In the genomic region with DNA sequence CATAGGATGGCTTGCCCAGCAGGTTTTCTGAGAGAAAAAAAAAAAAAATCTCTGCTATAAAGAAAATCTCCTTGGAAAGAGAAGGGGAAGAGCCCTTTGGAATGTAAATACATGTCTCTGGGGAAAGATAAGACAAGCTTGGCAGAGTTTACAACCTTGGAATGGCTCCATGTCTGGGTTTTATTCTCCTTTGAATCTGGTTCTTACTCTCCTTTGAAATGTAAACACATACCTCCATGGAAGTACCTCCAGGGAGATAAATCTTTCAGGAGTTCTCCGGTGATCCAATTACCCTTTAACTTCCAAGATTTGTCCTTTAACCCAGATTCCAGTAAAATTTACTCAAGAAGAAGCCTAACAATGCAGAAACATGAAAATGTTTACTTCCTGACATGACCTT, we compare ENCODE assay signal across 15 cellular contexts. TPM values are rescaled to one million over a fixed set of nuclear protein-coding genes. Genes with fewer than 3 reads are reported as not detected.
A peak's percentile ranks its signal among the peaks of the same experiment; 100 is the strongest.
DNase-seq lines count a peak whose midpoint lies in the region; ATAC-seq and TF ChIP-seq lines count a peak whose summit lies in the region.
"Had no signal": no experiment of that assay in that cellular context is flagged by ENCODE, and none has a peak within 500 bp of the region (broad histone marks: within the 10 kb centered on the region; RNA-seq: fewer than 3 reads in every experiment).

No MANE protein-coding gene starts in this region.

- no peak overlapping the region for H3K4me3 ChIP-seq in fibroblast of pulmonary artery (replicated peaks; ENCODE audit: low read depth, low read length)
- H3K4me3 ChIP-seq in osteoblast (ENCODE audit: insufficient read depth, low read length): no peak overlapping the region
- H3K4me3 ChIP-seq in CD8-positive, alpha-beta T cell (ENCODE audit: low read depth, low read length): no peak overlapping the region
- H3K4me3 ChIP-seq: adrenal gland; BLaER1 treated with 17β-estradiol and CSF1 and Interleukin-3, amounts not matched to agents 10 nM and 100 nM; vagina had no signal

- H3K27me3 ChIP-seq in osteoblast (ENCODE audit: insufficient read depth, low read length): peaks cover 9% of the 10 kb centered on the region
- no peaks in the 10 kb centered on the region for H3K27me3 ChIP-seq in CD8-positive, alpha-beta T cell (ENCODE audit: insufficient read depth, low read length)
- H3K27me3 ChIP-seq: adrenal gland; BLaER1 treated with 17β-estradiol and CSF1 and Interleukin-3, amounts not matched to agents 10 nM and 100 nM; vagina had no signal

- no peaks in the 10 kb centered on the region for H3K36me3 ChIP-seq in osteoblast (ENCODE audit: insufficient read depth, low read length)
- no peaks in the 10 kb centered on the region for H3K36me3 ChIP-seq in CD8-positive, alpha-beta T cell (ENCODE audit: insufficient read depth, low read length)
- H3K36me3 ChIP-seq: adrenal gland; BLaER1 treated with 17β-estradiol and CSF1 and Interleukin-3, amounts not matched to agents 10 nM and 100 nM; vagina had no signal

- peaks cover 2% of the 10 kb centered on the region for H3K4me1 ChIP-seq in osteoblast (ENCODE audit: insufficient read depth, low read length)
- H3K4me1 ChIP-seq in CD8-positive, alpha-beta T cell (ENCODE audit: insufficient read depth, low read length): no peaks in the 10 kb centered on the region
- H3K4me1 ChIP-seq: vagina had no signal

- ATAC-seq in CD8-positive, alpha-beta T cell: no peak
- ATAC-seq: HepG2; stimulated activated naive CD8-positive, alpha-beta T cell treated with anti-CD3 and anti-CD28 coated beads, Interleukin-15, amount 100 ng/mL, for 72 hours had no signal

- H3K36me3 Mint-ChIP-seq in activated naive CD8-positive, alpha-beta T cell treated with anti-CD3 and anti-CD28 coated beads for 36 hours: no peaks in the 10 kb centered on the region
- no peaks in the 10 kb centered on the region for H3K36me3 Mint-ChIP-seq in CD8-positive, alpha-beta T cell

- peak; percentile 19 for DNase-seq in EH (ENCODE audit: low read depth)
- DNase-seq in NCI-H226: peak; percentile 60
- peak; percentile 28 for DNase-seq in fibroblast of pulmonary artery (ENCODE audit: low read depth)
- DNase-seq in osteoblast (ENCODE audit: insufficient read length, low spot score, missing footprints): peak; percentile 8
- no peak for DNase-seq in activated naive CD8-positive, alpha-beta T cell treated with anti-CD3 and anti-CD28 coated beads for 36 hours
- no peak for DNase-seq in CD8-positive, alpha-beta T cell
- no peak for DNase-seq in OCI-M2 (lab: John Stamatoyannopoulos, UW; ENCODE audit: unreplicated experiment)
- DNase-seq in NCI-H1436 (lab: John Stamatoyannopoulos, UW): no peak
- DNase-seq: activated CD4-positive, alpha-beta T cell treated with anti-CD3 and anti-CD28 coated beads, Interleukin-2, amount 50 U/mL, for 48 hours; adrenal gland; islet precursor cell; stimulated activated naive CD8-positive, alpha-beta T cell treated with anti-CD3 and anti-CD28 coated beads, Interleukin-15, amount 100 ng/mL, for 72 hours had no signal

- no peak overlapping the region for H2AFZ ChIP-seq in osteoblast (ENCODE audit: low read length)

- H3K9me3 Mint-ChIP-seq in activated naive CD8-positive, alpha-beta T cell treated with anti-CD3 and anti-CD28 coated beads for 36 hours: peaks cover 5% of the 10 kb centered on the region
- peaks cover 2% of the 10 kb centered on the region for H3K9me3 Mint-ChIP-seq in CD8-positive, alpha-beta T cell

- no peaks in the 10 kb centered on the region for H3K79me2 ChIP-seq in osteoblast (ENCODE audit: insufficient read depth, low read length)

- no peak overlapping the region for H3K27ac Mint-ChIP-seq in activated naive CD8-positive, alpha-beta T cell treated with anti-CD3 and anti-CD28 coated beads for 36 hours
- H3K27ac Mint-ChIP-seq in CD8-positive, alpha-beta T cell: no peak overlapping the region
- H3K27ac Mint-ChIP-seq: stimulated activated naive CD8-positive, alpha-beta T cell treated with anti-CD3 and anti-CD28 coated beads, Interleukin-15, amount 100 ng/mL, for 72 hours had no signal

- no peak overlapping the region for H3K4me3 Mint-ChIP-seq in activated naive CD8-positive, alpha-beta T cell treated with anti-CD3 and anti-CD28 coated beads for 36 hours
- no peak overlapping the region for H3K4me3 Mint-ChIP-seq in CD8-positive, alpha-beta T cell
- H3K4me3 Mint-ChIP-seq: stimulated activated naive CD8-positive, alpha-beta T cell treated with anti-CD3 and anti-CD28 coated beads, Interleukin-15, amount 100 ng/mL, for 72 hours had no signal

- H3K9me3 ChIP-seq in osteoblast (ENCODE audit: low read depth, low read length): peaks cover 3% of the 10 kb centered on the region
- no peaks in the 10 kb centered on the region for H3K9me3 ChIP-seq in CD8-positive, alpha-beta T cell (ENCODE audit: low read length)
- H3K9me3 ChIP-seq: adrenal gland, vagina had no signal

- H3K27ac ChIP-seq in osteoblast (ENCODE audit: low read depth, low read length): no peak overlapping the region
- no peak overlapping the region for H3K27ac ChIP-seq in CD8-positive, alpha-beta T cell (ENCODE audit: low read depth, low read length)
- H3K27ac ChIP-seq: BLaER1 treated with 17β-estradiol and CSF1 and Interleukin-3, amounts not matched to agents 10 nM and 100 nM; vagina had no signal

- no peak for TF ChIP-seq CTCF in fibroblast of pulmonary artery (IDR thresholded peaks at IDR 0.05; ENCODE audit: low read length, missing control alignments)
- no peak for TF ChIP-seq CTCF in osteoblast (IDR thresholded peaks at IDR 0.05; ENCODE audit: extremely low read depth, low read depth, low read length)
- TF ChIP-seq CTCF in CD8-positive, alpha-beta T cell (IDR thresholded peaks at IDR 0.05): no peak

- H3K4me1 Mint-ChIP-seq in activated naive CD8-positive, alpha-beta T cell treated with anti-CD3 and anti-CD28 coated beads for 36 hours: no peaks in the 10 kb centered on the region
- H3K4me1 Mint-ChIP-seq in CD8-positive, alpha-beta T cell (ENCODE audit: low read depth): no peaks in the 10 kb centered on the region
- H3K4me1 Mint-ChIP-seq: stimulated activated naive CD8-positive, alpha-beta T cell treated with anti-CD3 and anti-CD28 coated beads, Interleukin-15, amount 100 ng/mL, for 72 hours had no signal

- POLR2A ChIA-PET in CD8-positive, alpha-beta T cell (lab: Charles Lee): no interaction called here

- peaks cover 11% of the 10 kb centered on the region for H3K27me3 Mint-ChIP-seq in activated naive CD8-positive, alpha-beta T cell treated with anti-CD3 and anti-CD28 coated beads for 36 hours
- peaks cover 2% of the 10 kb centered on the region for H3K27me3 Mint-ChIP-seq in CD8-positive, alpha-beta T cell (ENCODE audit: low read depth)

- H4K20me1 ChIP-seq in osteoblast (ENCODE audit: insufficient read depth, low read length): no peaks in the 10 kb centered on the region
- H4K20me1 ChIP-seq: BLaER1 treated with 17β-estradiol and CSF1 and Interleukin-3, amounts not matched to agents 10 nM and 100 nM had no signal

- no peak overlapping the region for H3K4me2 ChIP-seq in osteoblast (ENCODE audit: insufficient read depth, low read length)
- H3K4me2 ChIP-seq: BLaER1 treated with 17β-estradiol and CSF1 and Interleukin-3, amounts not matched to agents 10 nM and 100 nM had no signal

- intact Hi-C loops in CD8-positive, alpha-beta T cell (cut with DNase I, micrococcal nuclease): no loop called here

- CTCF ChIA-PET in CD8-positive, alpha-beta T cell (lab: Charles Lee): no interaction called here

RNA-seq across cellular contexts. Expression of gene DNAH14, which starts 45.0 kb away (rescaled TPM):
- total RNA-seq in osteoblast: 25.0 and 31.8 TPM in 2 replicates
- 1 to 10 TPM; 1.0 to 1.8 TPM for total RNA-seq in activated naive CD8-positive, alpha-beta T cell treated with anti-CD3 and anti-CD28 coated beads for 36 hours
- not detected for total RNA-seq in CD8-positive, alpha-beta T cell

Comparison
In these comparisons a context has a peak if more than half of its experiments do, and no peak if none do; other contexts are left out.
1. DNase-seq: peak in EH (single experiment), NCI-H226 (single experiment), fibroblast of pulmonary artery (single experiment) and osteoblast (single experiment); none in activated naive CD8-positive, alpha-beta T cell treated with anti-CD3 and anti-CD28 coated beads for 36 hours (single experiment), CD8-positive, alpha-beta T cell (0 of 7), OCI-M2 (single experiment) and NCI-H1436 (single experiment).